Comparison of ENCODE assay signal across 8 cellular contexts in genomic region chrX:103628386-103629290, GRCh38. TPM values are rescaled to one million over a fixed set of nuclear protein-coding genes. Genes with fewer than 3 reads are reported as not detected.
DNase-seq lines count a peak whose midpoint lies in the region; ATAC-seq, FAIRE-seq and TF ChIP-seq lines count a peak whose summit lies in the region.

A gene with protein sequence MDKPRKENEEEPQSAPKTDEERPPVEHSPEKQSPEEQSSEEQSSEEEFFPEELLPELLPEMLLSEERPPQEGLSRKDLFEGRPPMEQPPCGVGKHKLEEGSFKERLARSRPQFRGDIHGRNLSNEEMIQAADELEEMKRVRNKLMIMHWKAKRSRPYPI (plus strand): TSS chrX:103628975. CDS start chrX:103629917, 942 bp downstream.

- H3K36me3 ChIP-seq in SK-N-SH (replicated peaks in 1 of 2; ENCODE audit: control insufficient read depth in 1 of 2, insufficient read depth in 2 of 2, low read length in 1 of 2) = no peaks in the 10 kb centered on the region
- no peaks in the 10 kb centered on the region for H3K36me3 ChIP-seq in bronchial epithelial cell (ENCODE audit: control insufficient read depth, insufficient read depth, low read length)
- H3K36me3 ChIP-seq in gastrocnemius medialis = no peaks in the 10 kb centered on the region

- peaks cover 14% of the 10 kb centered on the region for H3F3A ChIP-seq in SK-N-SH (replicated peaks; ENCODE audit: insufficient read depth)

- 4% methylated on average over 26 of the region's 31 CpGs for WGBS in SK-N-SH (ENCODE audit: low lambda C conversion rate)

- no peak for TF ChIP-seq RAD21 in SK-N-SH (IDR thresholded peaks at IDR 0.05; ENCODE audit: low read length)

- no peak for FAIRE-seq in bronchial epithelial cell (lab: Jason Lieb, UNC)

- in situ Hi-C loops in G401 (cut with HindIII; ENCODE audit: low sequenced_read_pairs) = no loop called here
- in situ Hi-C loops in gastrocnemius medialis (cut with MboI; ENCODE audit: low sequenced_read_pairs in 4 of 4) = no loop called here

- intact Hi-C loops in gastrocnemius medialis (cut with DNase I; ENCODE audit: low total_unique reads) = loop anchor here (2.0 to 5.0 kb wide), 3 partner anchors 44 to 529 kb away; partner anchors contain the start of genes MORF4L2, SLC25A53 and TCEAL4

- H3K27me3 ChIP-seq in SK-N-SH (ENCODE audit: insufficient read depth) (no peaks in the 10 kb centered on the region; the same call in 1 of the 2 replicates), bronchial epithelial cell (ENCODE audit: control insufficient read depth, insufficient read depth, low read length) (no peaks in the 10 kb centered on the region), gastrocnemius medialis (no peaks in the 10 kb centered on the region)

- TF ChIP-seq EP300 in SK-N-SH (IDR thresholded peaks at IDR 0.05; ENCODE audit: borderline replicate concordance in 1 of 2, low read depth in 1 of 2, low read length in 1 of 2) = no peak

- TF ChIP-seq CTCF in SK-N-SH (IDR thresholded peaks at IDR 0.05) (no peak), bronchial epithelial cell (IDR thresholded peaks at IDR 0.05; ENCODE audit: insufficient read depth, low read length, severe bottlenecking) (no peak), gastrocnemius medialis (IDR thresholded peaks at IDR 0.05 in 4 of 5, conservative IDR thresholded peaks at IDR 0.05 in 1 of 5) (no peak)

- peak in 1 of 2 donors; percentile 38 for TF ChIP-seq POLR2A in gastrocnemius medialis (IDR thresholded peaks at IDR 0.05)

- DNase-seq in G401 (ENCODE audit: low spot score) (peak; percentile 81), Kasumi-1 (lab: John Stamatoyannopoulos, UW) (peak; percentile 36 to 50), SK-N-SH (peak; percentile 52), bronchial epithelial cell (ENCODE audit: low read depth) (no peak), iPS-NIHi7 (ENCODE audit: extremely low spot score) (peak; percentile 47), gastrocnemius medialis (peak; percentile 38 to 62), OCI-M2 (lab: John Stamatoyannopoulos, UW; ENCODE audit: unreplicated experiment) (no peak)

- no peaks in the 10 kb centered on the region for H3K9me3 ChIP-seq in SK-N-SH
- H3K9me3 ChIP-seq in gastrocnemius medialis = no peaks in the 10 kb centered on the region

- no peaks in the 10 kb centered on the region for H4K20me1 ChIP-seq in SK-N-SH (ENCODE audit: insufficient read depth)

- H3K4me1 ChIP-seq in SK-N-SH (ENCODE audit: control insufficient read depth in 1 of 2, insufficient read depth in 2 of 2, low read depth in 1 of 2, low read length in 1 of 2) (peaks cover 3 to 6% of the 10 kb centered on the region in 2 experiments; a peak in 3 of 4 replicates), gastrocnemius medialis (peaks cover 5 to 10% of the 10 kb centered on the region in 2 donors)

- ATAC-seq in GM21737 (IDR thresholded peaks at IDR 0.05; ENCODE audit: unreplicated experiment) (peak; percentile 68), gastrocnemius medialis (peak; percentile 67 to 69)

- peaks cover 6% of the 10 kb centered on the region; the same call in 1 of the 2 replicates for H3K79me2 ChIP-seq in SK-N-SH (ENCODE audit: insufficient read depth)

- peak within 1 kb of the TSS; percentile 82 for H3K4me2 ChIP-seq in SK-N-SH

- POLR2A ChIA-PET in SK-N-SH (lab: Yijun Ruan, JAX) = interaction anchor here (0.8 kb wide), 1 partner anchor 44 kb away, joined by 3 read pairs; no protein-coding TSS in a partner anchor

- H3K27ac ChIP-seq in SK-N-SH (ENCODE audit: low read depth in 2 of 2, low read length in 1 of 2) (peak within 1 kb of the TSS; percentile 86 to 92), gastrocnemius medialis (peak within 1 kb of the TSS; percentile 79 to 95 (median 92))

- peak within 1 kb of the TSS; percentile 60 for H2AFZ ChIP-seq in SK-N-SH (ENCODE audit: low read depth)

- CTCF ChIA-PET in SK-N-SH (lab: Yijun Ruan, JAX) = interaction anchor here (1.1 to 1.8 kb wide), 5 partner anchors 10 to 110 kb away, joined by 3 to 7 read pairs (median 3); partner anchors contain the start of gene TCEAL3

- peak within 1 kb of the TSS; percentile 62 to 67 for H3K4me3 ChIP-seq in SK-N-SH (ENCODE audit: low read depth in 2 of 2, low read length in 1 of 2)
- peak within 1 kb of the TSS; percentile 65 for H3K4me3 ChIP-seq in bronchial epithelial cell (ENCODE audit: low read depth, low read length)
- peak within 1 kb of the TSS; percentile 60 to 74 (median 71) for H3K4me3 ChIP-seq in gastrocnemius medialis

- no peaks in the 10 kb centered on the region for H3K9me2 ChIP-seq in SK-N-SH

- peak within 1 kb of the TSS; percentile 79 for H3K9ac ChIP-seq in SK-N-SH

TF ChIP-seq in SK-N-SH, 30 proteins besides CTCF, POLR2A, EP300 and RAD21:
- TF ChIP-seq NRF1 (IDR thresholded peaks at IDR 0.05; ENCODE audit: low read depth, low read length) (no peak), MEF2A (IDR thresholded peaks at IDR 0.05; ENCODE audit: borderline replicate concordance, low read depth) (no peak), MXI1 (IDR thresholded peaks at IDR 0.05; ENCODE audit: low read depth, low read length) (peak; percentile 55), GATA2 (CRISPR knock-in tag; IDR thresholded peaks at IDR 0.05) (no peak), USF1 (IDR thresholded peaks at IDR 0.05; ENCODE audit: borderline replicate concordance, low read depth) (peak; percentile 91), USF2 (IDR thresholded peaks at IDR 0.05; ENCODE audit: borderline replicate concordance, low read depth, low read length) (peak; percentile 66), TCF12 (IDR thresholded peaks at IDR 0.05) (no peak)
- TF ChIP-seq, protein P1, sequence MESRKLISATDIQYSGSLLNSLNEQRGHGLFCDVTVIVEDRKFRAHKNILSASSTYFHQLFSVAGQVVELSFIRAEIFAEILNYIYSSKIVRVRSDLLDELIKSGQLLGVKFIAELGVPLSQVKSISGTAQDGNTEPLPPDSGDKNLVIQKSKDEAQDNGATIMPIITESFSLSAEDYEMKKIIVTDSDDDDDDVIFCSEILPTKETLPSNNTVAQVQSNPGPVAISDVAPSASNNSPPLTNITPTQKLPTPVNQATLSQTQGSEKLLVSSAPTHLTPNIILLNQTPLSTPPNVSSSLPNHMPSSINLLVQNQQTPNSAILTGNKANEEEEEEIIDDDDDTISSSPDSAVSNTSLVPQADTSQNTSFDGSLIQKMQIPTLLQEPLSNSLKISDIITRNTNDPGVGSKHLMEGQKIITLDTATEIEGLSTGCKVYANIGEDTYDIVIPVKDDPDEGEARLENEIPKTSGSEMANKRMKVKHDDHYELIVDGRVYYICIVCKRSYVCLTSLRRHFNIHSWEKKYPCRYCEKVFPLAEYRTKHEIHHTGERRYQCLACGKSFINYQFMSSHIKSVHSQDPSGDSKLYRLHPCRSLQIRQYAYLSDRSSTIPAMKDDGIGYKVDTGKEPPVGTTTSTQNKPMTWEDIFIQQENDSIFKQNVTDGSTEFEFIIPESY (IDR thresholded peaks at IDR 0.05; ENCODE audit: borderline replicate concordance, low read depth) = no peak
- TF ChIP-seq, protein P2, sequence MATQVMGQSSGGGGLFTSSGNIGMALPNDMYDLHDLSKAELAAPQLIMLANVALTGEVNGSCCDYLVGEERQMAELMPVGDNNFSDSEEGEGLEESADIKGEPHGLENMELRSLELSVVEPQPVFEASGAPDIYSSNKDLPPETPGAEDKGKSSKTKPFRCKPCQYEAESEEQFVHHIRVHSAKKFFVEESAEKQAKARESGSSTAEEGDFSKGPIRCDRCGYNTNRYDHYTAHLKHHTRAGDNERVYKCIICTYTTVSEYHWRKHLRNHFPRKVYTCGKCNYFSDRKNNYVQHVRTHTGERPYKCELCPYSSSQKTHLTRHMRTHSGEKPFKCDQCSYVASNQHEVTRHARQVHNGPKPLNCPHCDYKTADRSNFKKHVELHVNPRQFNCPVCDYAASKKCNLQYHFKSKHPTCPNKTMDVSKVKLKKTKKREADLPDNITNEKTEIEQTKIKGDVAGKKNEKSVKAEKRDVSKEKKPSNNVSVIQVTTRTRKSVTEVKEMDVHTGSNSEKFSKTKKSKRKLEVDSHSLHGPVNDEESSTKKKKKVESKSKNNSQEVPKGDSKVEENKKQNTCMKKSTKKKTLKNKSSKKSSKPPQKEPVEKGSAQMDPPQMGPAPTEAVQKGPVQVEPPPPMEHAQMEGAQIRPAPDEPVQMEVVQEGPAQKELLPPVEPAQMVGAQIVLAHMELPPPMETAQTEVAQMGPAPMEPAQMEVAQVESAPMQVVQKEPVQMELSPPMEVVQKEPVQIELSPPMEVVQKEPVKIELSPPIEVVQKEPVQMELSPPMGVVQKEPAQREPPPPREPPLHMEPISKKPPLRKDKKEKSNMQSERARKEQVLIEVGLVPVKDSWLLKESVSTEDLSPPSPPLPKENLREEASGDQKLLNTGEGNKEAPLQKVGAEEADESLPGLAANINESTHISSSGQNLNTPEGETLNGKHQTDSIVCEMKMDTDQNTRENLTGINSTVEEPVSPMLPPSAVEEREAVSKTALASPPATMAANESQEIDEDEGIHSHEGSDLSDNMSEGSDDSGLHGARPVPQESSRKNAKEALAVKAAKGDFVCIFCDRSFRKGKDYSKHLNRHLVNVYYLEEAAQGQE (IDR thresholded peaks at IDR 0.05; ENCODE audit: low read depth, low read length) = no peak

RNA-seq across cellular contexts. Expression of the gene that starts here (rescaled TPM):
- 9.8 and 27.0 TPM in 2 replicates for total RNA-seq in G401 (2014; rRNA removed; shearing (Covaris generic))
- polyA plus RNA-seq in SK-N-SH (2012; rRNA removed) = 22.1 and 27.9 TPM in 2 replicates
- polyA plus RNA-seq in SK-N-SH (2012; cell fraction: cytosol; rRNA removed) = 29.4 and 33.1 TPM in 2 replicates
- polyA plus RNA-seq in SK-N-SH (2012; cell fraction: nucleus; rRNA removed) = 34.1 and 41.4 TPM in 2 replicates
- total RNA-seq in bronchial epithelial cell = 10.5 and 11.3 TPM in 2 replicates
- 10 to 100 TPM; 35.7 to 54.6 (median 46.5) TPM for total RNA-seq in gastrocnemius medialis

Comparison
In these comparisons a context has a peak if more than half of its experiments do, and no peak if none do; other contexts are left out.
1. DNase-seq: peak in G401 (single experiment), Kasumi-1 (2 of 2), SK-N-SH (single experiment), iPS-NIHi7 (single experiment) and gastrocnemius medialis (2 of 2); none in bronchial epithelial cell (single experiment) and OCI-M2 (single experiment).
2. Peak in every context shown above with its lines, with median percentiles within 50 percentile points of each other: H3K4me3 ChIP-seq.